Comparison of ENCODE assay signal across 25 cellular contexts in the genomic region with DNA sequence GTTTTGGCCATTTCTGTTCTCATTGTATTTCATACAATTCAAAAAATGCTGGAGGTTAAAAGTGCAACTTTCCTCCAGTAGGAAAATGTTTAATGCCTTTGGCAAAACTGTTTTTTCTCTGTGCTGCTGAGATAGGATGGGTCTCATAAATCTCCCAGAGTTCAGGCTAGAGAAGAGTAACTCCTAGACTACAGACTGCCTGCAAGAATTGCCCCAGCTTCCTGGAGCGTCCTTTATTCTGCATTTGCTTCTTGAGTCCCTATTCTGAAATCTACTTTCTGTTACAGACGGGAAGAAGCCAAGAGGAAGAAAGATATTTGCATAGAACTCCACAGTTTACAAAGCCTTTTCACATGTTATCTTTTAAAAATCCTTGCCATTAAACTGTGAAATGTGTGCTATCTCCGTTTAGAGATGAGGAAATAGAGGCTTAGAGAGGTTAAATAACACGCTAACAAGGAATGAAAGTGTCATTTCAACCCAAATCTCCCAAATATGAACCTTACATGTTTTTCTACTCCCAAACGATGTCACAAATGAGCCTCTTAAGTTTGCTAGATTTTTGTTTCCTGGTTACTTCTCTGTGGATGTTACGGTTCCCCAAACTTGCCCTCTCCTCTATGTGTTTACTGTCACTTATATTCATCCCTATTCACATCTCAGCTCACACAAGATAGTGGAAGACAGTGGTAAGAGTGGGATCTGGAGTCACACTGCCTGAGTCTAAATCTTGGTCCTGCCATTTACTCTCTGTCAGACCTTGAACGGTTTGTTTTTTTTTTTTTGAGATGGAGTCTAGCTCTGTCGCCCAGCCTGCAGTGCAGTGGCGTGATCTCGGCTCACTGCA. TPM values are rescaled to one million over a fixed set of nuclear protein-coding genes. Genes with fewer than 3 reads are reported as not detected.
DNase-seq lines count a peak whose midpoint lies in the region; ATAC-seq, FAIRE-seq and TF ChIP-seq lines count a peak whose summit lies in the region.
"Had no signal": no experiment of that assay in that cellular context is flagged by ENCODE, and none has a peak within 500 bp of the region (broad histone marks: within the 10 kb centered on the region; RNA-seq: fewer than 3 reads in every experiment).

No MANE protein-coding gene starts in this region.

- no peaks in the 10 kb centered on the region for H3K9me3 ChIP-seq in OCI-LY3 (ENCODE audit: insufficient read depth, low read length)
- no peaks in the 10 kb centered on the region; a peak in 1 of 4 replicates for H3K9me3 ChIP-seq in H1 (ENCODE audit: insufficient read depth in 2 of 2, low read depth in 1 of 2, low read length in 1 of 2)
- H3K9me3 ChIP-seq in mesenchymal stem cell (ENCODE audit: control insufficient read depth, low read length), result no peaks in the 10 kb centered on the region
- H3K9me3 ChIP-seq: ascending aorta, heart right ventricle, lower lobe of right lung, vagina had no signal

- no peak for TF ChIP-seq EP300 in H1 (IDR thresholded peaks at IDR 0.05; ENCODE audit: borderline replicate concordance in 1 of 2, low read depth in 2 of 2, low read length in 2 of 2)

- FAIRE-seq in H1 (lab: Jason Lieb, UNC), result peak; percentile 13
- FAIRE-seq: islet of Langerhans had no signal

- no peaks in the 10 kb centered on the region for H3K36me3 ChIP-seq in OCI-LY3 (replicated peaks; ENCODE audit: low read depth, low read length)
- no peaks in the 10 kb centered on the region for H3K36me3 ChIP-seq in H1 (ENCODE audit: control insufficient read depth in 2 of 4, insufficient read depth in 4 of 4, low read length in 3 of 4)
- H3K36me3 ChIP-seq in mesenchymal stem cell (ENCODE audit: control insufficient read depth in 1 of 2, insufficient read depth in 2 of 2, low read depth in 1 of 2, low read length in 2 of 2), result no peaks in the 10 kb centered on the region
- H3K36me3 ChIP-seq: ascending aorta, heart right ventricle, lower lobe of right lung, vagina had no signal

- H3K4ac ChIP-seq in H1 (replicated peaks; ENCODE audit: insufficient read length, low read depth, low read length) (no peak overlapping the region), mesenchymal stem cell (ENCODE audit: low read depth in 1 of 2, low read length in 2 of 2) (peak overlapping the region in 1 of 2 experiments; percentile 0)

- H3K4me3 ChIP-seq in AG10803 (ENCODE audit: low read length) (no peak overlapping the region), OCI-LY3 (ENCODE audit: low read length) (peak overlapping the region; percentile 47), H1 (ENCODE audit: extremely low read depth in 1 of 4, insufficient read depth in 2 of 4, low read depth in 3 of 4, low read length in 4 of 4) (no peak overlapping the region), mesenchymal stem cell (ENCODE audit: insufficient read depth in 1 of 2, low read depth in 1 of 2, low read length in 2 of 2) (peak overlapping the region in 1 of 2 experiments; percentile 22), coronary artery (no peak overlapping the region)
- H3K4me3 ChIP-seq: ascending aorta, heart right ventricle, lower lobe of right lung had no signal

- no peaks in the 10 kb centered on the region for H3K27me3 ChIP-seq in OCI-LY3 (ENCODE audit: low read depth, low read length)
- no peaks in the 10 kb centered on the region for H3K27me3 ChIP-seq in H1 (replicated peaks in 1 of 4; ENCODE audit: control insufficient read depth in 3 of 4, extremely low read depth in 1 of 4, insufficient read depth in 3 of 4, low read length in 3 of 4)
- H3K27me3 ChIP-seq in mesenchymal stem cell (ENCODE audit: control insufficient read depth in 1 of 2, insufficient read depth in 1 of 2, low read length in 2 of 2), result no peaks in the 10 kb centered on the region
- H3K27me3 ChIP-seq: ascending aorta, heart right ventricle, vagina had no signal

- CTCF ChIA-PET in H1 (lab: Charles Lee; ENCODE audit: partially characterized antibody), result interaction anchor here (0.6 to 1.1 kb wide), 2 partner anchors 10 to 99 kb away, joined by 3 to 4 read pairs; no protein-coding TSS in a partner anchor

- DNase-seq in AG10803 (ENCODE audit: low read depth), result peak; percentile 10
- DNase-seq in H1 (ENCODE audit: low read depth in 1 of 2, low spot score in 2 of 2), result no peak
- peak; percentile 56 for DNase-seq in mesenchymal stem cell
- no peak for DNase-seq in coronary artery (ENCODE audit: low spot score)
- no peak for DNase-seq in SHP77 treated with DMSO at 0.1 percent for 48 hours (lab: John Stamatoyannopoulos, UW)
- DNase-seq in central memory CD4-positive, alpha-beta T cell, result no peak
- DNase-seq: 8988T; activated CD4-positive, alpha-beta T cell treated with anti-CD3 and anti-CD28 coated beads for 1 hour; activated naive CD4-positive, alpha-beta T cell treated with anti-CD3 and anti-CD28 coated beads for 36 hours; activated T-cell treated with anti-CD3 and anti-CD28 coated beads, Interleukin-2, amount 50 U/mL, for 48 hours; cerebellar nuclear complex; effector memory CD8-positive, alpha-beta T cell; heart right ventricle; lower lobe of right lung; NCI-H2081 treated with DMSO at 0.1 percent for 48 hours; T-helper 9 cell had no signal

- H2BK20ac ChIP-seq in H1 (ENCODE audit: low read length), result peak overlapping the region; percentile 1; the same call in 1 of the 2 replicates

- WGBS in H1 (ENCODE audit: extremely low coverage in 1 of 2, insufficient coverage in 1 of 2, insufficient read length in 1 of 2, insufficient replicate concordance in 2 of 2, low coverage in 1 of 2, low lambda C conversion rate in 2 of 2, missing lambda C conversion rate in 1 of 2), 2 experiments, result 75% methylated on average over 10 of the region's 10 CpGs; no CpG with 5 or more reads in 1 of the 2 experiments
- 58% methylated on average over 7 of the region's 10 CpGs for WGBS in mesenchymal stem cell

- no peak overlapping the region for H3K27ac ChIP-seq in OCI-LY3 (ENCODE audit: low read length)
- H3K27ac ChIP-seq in H1 (ENCODE audit: low read depth, low read length), result no peak overlapping the region
- no peak overlapping the region for H3K27ac ChIP-seq in mesenchymal stem cell (ENCODE audit: low read length, poor library complexity, severe bottlenecking)
- H3K27ac ChIP-seq in coronary artery, result no peak overlapping the region
- H3K27ac ChIP-seq: ascending aorta, RWPE1, vagina had no signal

- H4K5ac ChIP-seq in H1 (ENCODE audit: insufficient read length, low read depth, low read length), result no peak overlapping the region

- H2BK15ac ChIP-seq in H1 (ENCODE audit: low read length), result no peak overlapping the region
- peak overlapping the region; percentile 69 for H2BK15ac ChIP-seq in mesenchymal stem cell (ENCODE audit: low read depth, poor library complexity, severe bottlenecking)

- H3K14ac ChIP-seq in H1 (ENCODE audit: insufficient read length), result no peak overlapping the region
- H3K14ac ChIP-seq in mesenchymal stem cell (ENCODE audit: low read length in 2 of 2), result no peak overlapping the region

- TF ChIP-seq RAD21 in H1 (IDR thresholded peaks at IDR 0.05 in 1 of 2, conservative IDR thresholded peaks at IDR 0.05 in 1 of 2; ENCODE audit: low read depth in 2 of 2, low read length in 2 of 2), result no peak

- H4K20me1 ChIP-seq in OCI-LY3 (ENCODE audit: insufficient read depth, low read length), result no peaks in the 10 kb centered on the region
- no peaks in the 10 kb centered on the region for H4K20me1 ChIP-seq in H1 (replicated peaks in 1 of 2; ENCODE audit: control insufficient read depth in 1 of 2, insufficient read depth in 2 of 2, low read length in 2 of 2)

- H2BK12ac ChIP-seq in H1 (ENCODE audit: low read depth, low read length), result peak overlapping the region; percentile 2; the same call in 1 of the 2 replicates
- H2BK12ac ChIP-seq in mesenchymal stem cell (ENCODE audit: low read length in 2 of 2), result no peak overlapping the region

- H3K4me1 ChIP-seq in OCI-LY3 (ENCODE audit: low read length) (peaks cover 13% of the 10 kb centered on the region), H1 (replicated peaks in 1 of 4; ENCODE audit: control insufficient read depth in 3 of 4, insufficient read depth in 4 of 4, low read length in 3 of 4) (peaks cover 0 to 9% (median 5%) of the 10 kb centered on the region in 4 experiments; a peak in 5 of 7 replicates), mesenchymal stem cell (ENCODE audit: control insufficient read depth, insufficient read depth, low read depth, low read length) (no peaks in the 10 kb centered on the region)
- H3K4me1 ChIP-seq: ascending aorta, lower lobe of right lung had no signal

- H4K91ac ChIP-seq in H1 (replicated peaks; ENCODE audit: insufficient read length, low read length) (peak overlapping the region; percentile 39), mesenchymal stem cell (ENCODE audit: low read length) (no peak overlapping the region)

- no peak overlapping the region for H3K23ac ChIP-seq in H1 (ENCODE audit: insufficient read length)
- no peak overlapping the region for H3K23ac ChIP-seq in mesenchymal stem cell (ENCODE audit: low read length in 2 of 2)

- H3K18ac ChIP-seq in H1 (ENCODE audit: extremely low read depth, low read length) (no peak overlapping the region), mesenchymal stem cell (ENCODE audit: low read depth in 1 of 2, low read length in 2 of 2) (peak overlapping the region in 1 of 2 experiments; percentile 52)

- H3K79me1 ChIP-seq in H1 (ENCODE audit: low read depth, low read length) (no peaks in the 10 kb centered on the region), mesenchymal stem cell (replicated peaks; ENCODE audit: low read length, poor library complexity, severe bottlenecking) (no peaks in the 10 kb centered on the region)

- H2BK120ac ChIP-seq in H1 (replicated peaks; ENCODE audit: low read depth, low read length) (no peak overlapping the region), mesenchymal stem cell (ENCODE audit: low read depth, low read length) (peak overlapping the region; percentile 61)

- no peak for ATAC-seq in HG03159 (IDR thresholded peaks at IDR 0.05; ENCODE audit: unreplicated experiment)
- ATAC-seq: effector memory CD8-positive, alpha-beta T cell; heart right ventricle; lower lobe of right lung had no signal

- H2AK5ac ChIP-seq in H1 (ENCODE audit: low read depth, low read length) (no peak overlapping the region), mesenchymal stem cell (ENCODE audit: low read length, severe bottlenecking) (no peak overlapping the region)

- no peak overlapping the region for H2BK5ac ChIP-seq in H1 (ENCODE audit: low read depth, low read length)
- H2BK5ac ChIP-seq in mesenchymal stem cell (ENCODE audit: low read depth, low read length, poor library complexity, severe bottlenecking), result no peak overlapping the region

- no peak overlapping the region for H3K56ac ChIP-seq in H1 (replicated peaks; ENCODE audit: insufficient read length, low read depth, low read length)

- no peaks in the 10 kb centered on the region for H3K23me2 ChIP-seq in H1 (ENCODE audit: low read depth, low read length)

- TF ChIP-seq CTCF in AG10803 (conservative IDR thresholded peaks at IDR 0.05; ENCODE audit: low read length), result no peak
- TF ChIP-seq CTCF in OCI-LY3 (IDR thresholded peaks at IDR 0.05; ENCODE audit: low read depth, low read length), result no peak
- no peak for TF ChIP-seq CTCF in H1 (IDR thresholded peaks at IDR 0.05; ENCODE audit: control extremely low read depth in 1 of 3, insufficient read depth in 1 of 3, low read depth in 1 of 3, low read length in 3 of 3)
- TF ChIP-seq CTCF in coronary artery (IDR thresholded peaks at IDR 0.05), result no peak

- POLR2A ChIA-PET in H1 (lab: Charles Lee; ENCODE audit: partially characterized antibody), result no interaction called here

- H4K8ac ChIP-seq in H1 (ENCODE audit: extremely low read depth, insufficient read depth, low read length), result no peak overlapping the region
- H4K8ac ChIP-seq in mesenchymal stem cell (ENCODE audit: low read length), result peak overlapping the region; percentile 60

- H3K4me2 ChIP-seq in OCI-LY3 (ENCODE audit: low read length) (peak overlapping the region; percentile 73), H1 (ENCODE audit: insufficient read depth in 1 of 2, low read depth in 2 of 2, low read length in 2 of 2) (no peak overlapping the region), mesenchymal stem cell (ENCODE audit: low read length, poor library complexity, severe bottlenecking) (no peak overlapping the region)

- H3K79me2 ChIP-seq in OCI-LY3 (ENCODE audit: low read length), result no peaks in the 10 kb centered on the region
- no peaks in the 10 kb centered on the region for H3K79me2 ChIP-seq in H1 (ENCODE audit: control insufficient read depth in 1 of 2, insufficient read depth in 2 of 2, low read length in 2 of 2)

- TF ChIP-seq POLR2A in H1 (IDR thresholded peaks at IDR 0.05; ENCODE audit: control extremely low read depth in 1 of 2, low read depth in 2 of 2, low read length in 2 of 2), result no peak

- H3K9ac ChIP-seq in OCI-LY3 (ENCODE audit: low read length) (0 out of 2 replicates have a peak overlapping the region, but pooled peaks have one; percentile 1), H1 (replicated peaks in 1 of 4; ENCODE audit: extremely low read depth in 1 of 4, low read depth in 3 of 4, low read length in 3 of 4) (no peak overlapping the region), mesenchymal stem cell (ENCODE audit: low read length) (peak overlapping the region; percentile 53)

- H2AFZ ChIP-seq in OCI-LY3 (ENCODE audit: low read depth, low read length) (peak overlapping the region; percentile 37), H1 (ENCODE audit: low read length) (0 out of 2 replicates have a peak overlapping the region, but pooled peaks have one; percentile 56), mesenchymal stem cell (ENCODE audit: low read depth, low read length) (no peak overlapping the region)

RNA-seq across cellular contexts. Expression of gene NANOGP8, which starts 17.4 kb away (rescaled TPM):
- total RNA-seq in H1 (2021; fragmentation: NEBNext Ultra II Directional; extraction: Animal tissue kit (Norgen Biotek cat#: 25700)), result 31.9 and 40.6 TPM in 2 replicates
- 14.5 and 23.3 TPM in 2 replicates for polyA plus RNA-seq in H1 (2011; rRNA removed)
- polyA plus RNA-seq in H1 (2011; cell fraction: cytosol; rRNA removed), result 28.1 TPM
- 19.2 TPM for polyA plus RNA-seq in H1 (2011; cell fraction: nucleus; rRNA removed)
- polyA plus RNA-seq in H1 (2012, experiment 1 of 2), result 14.8 to 25.4 TPM (median 23.2 TPM) in 4 replicates
- 10.2 TPM for polyA plus RNA-seq in H1 (2012, experiment 2 of 2)
- polyA plus RNA-seq in H1 (2013, experiment 1 of 2), result 27.9 TPM
- polyA plus RNA-seq in H1 (2013, experiment 2 of 2), result 31.3 TPM
- 41.9 and 69.1 TPM in 2 replicates for polyA minus RNA-seq in H1 (2011; rRNA and poly(A)+ RNA removed)
- 13.1 TPM for polyA minus RNA-seq in H1 (2011; cell fraction: cytosol; rRNA and poly(A)+ RNA removed)
- polyA minus RNA-seq in H1 (2011; cell fraction: nucleus; rRNA and poly(A)+ RNA removed), result 10.2 TPM
- polyA plus RNA-seq in mesenchymal stem cell (2013, experiment 1 of 2), result not detected
- polyA plus RNA-seq in mesenchymal stem cell (2013, experiment 2 of 2), result not detected
- total RNA-seq: activated CD8-positive, alpha-beta memory T cell treated with anti-CD3 and anti-CD28 coated beads for 36 hours; activated naive CD4-positive, alpha-beta T cell treated with anti-CD3 and anti-CD28 coated beads for 36 hours; ascending aorta; B cell; NCI-H460; vagina had no signal
- polyA plus RNA-seq: heart right ventricle had no signal

Comparison
In these comparisons a context has a peak if more than half of its experiments do, and no peak if none do; other contexts are left out.
1. DNase-seq: peak in AG10803 (single experiment) and mesenchymal stem cell (single experiment); none in H1 (0 of 2), coronary artery (single experiment), SHP77 treated with DMSO at 0.1 percent for 48 hours (single experiment) and central memory CD4-positive, alpha-beta T cell (single experiment).
2. H3K9ac ChIP-seq: peak in OCI-LY3 (single experiment) and mesenchymal stem cell (single experiment); none in H1 (0 of 4).